ENCODE assay signal across 10 cellular contexts in genomic region chr2:96665083-96665569, GRCh38. TPM values are rescaled to one million over a fixed set of nuclear protein-coding genes. Genes with fewer than 3 reads are reported as not detected.
DNase-seq lines count a peak whose midpoint lies in the region; ATAC-seq, FAIRE-seq and TF ChIP-seq lines count a peak whose summit lies in the region.
"Had no signal": no experiment of that assay in that cellular context is flagged by ENCODE, and none has a peak within 500 bp of the region (broad histone marks: within the 10 kb centered on the region; RNA-seq: fewer than 3 reads in every experiment).

No MANE protein-coding gene starts in this region.

- WGBS in heart left ventricle, 4 donors: 54 to 71% (median 57%) methylated on average over 3 of the region's 3 CpGs

- H3K4me3 ChIP-seq in HCT116 (replicated peaks in 1 of 2; ENCODE audit: low read depth in 1 of 2, low read length in 2 of 2) (no peak overlapping the region), heart left ventricle (no peak overlapping the region)

- no peak overlapping the region for H3K9ac ChIP-seq in HCT116 (ENCODE audit: low read length)

- RAD21 ChIA-PET in HCT116 (lab: Charles Lee; ENCODE audit: low non-redundant PET in 1 of 2, low total read pairs in 2 of 2, uncharacterized antibody in 2 of 2, unreplicated experiment in 2 of 2): no interaction called here

- peak overlapping the region; percentile 42 for H3K27ac ChIP-seq in HCT116 (ENCODE audit: low read depth, low read length)
- peak overlapping the region in 10 of 12 donors; percentile 23 to 64 (median 52) for H3K27ac ChIP-seq in heart left ventricle

- peak; percentile 15 for DNase-seq in HCT116 (ENCODE audit: low read depth, low spot score)
- peak; percentile 66 for DNase-seq in T1000 (lab: John Stamatoyannopoulos, UW)
- peak in 1 of 5 donors; percentile 35 for DNase-seq in heart left ventricle
- DNase-seq in smooth muscle cell of the brain vasculature (ENCODE audit: low read depth, low spot score): peak; percentile 75
- DNase-seq in NCI-H146 (lab: John Stamatoyannopoulos, UW): no peak
- no peak for DNase-seq in COR-L47 (lab: John Stamatoyannopoulos, UW)
- no peak for DNase-seq in D721Med (ENCODE audit: insufficient read length, low spot score)
- DNase-seq in NCI-H748 treated with DMSO at 0.1 percent for 48 hours (lab: John Stamatoyannopoulos, UW): no peak
- DNase-seq: NCI-H2081 treated with DMSO at 0.1 percent for 48 hours; stimulated activated naive CD8-positive, alpha-beta T cell treated with anti-CD3 and anti-CD28 coated beads, Interleukin-15, amount 100 ng/mL, for 72 hours had no signal

- H3K4me1 ChIP-seq in HCT116 (ENCODE audit: control insufficient read depth in 1 of 2, insufficient read depth in 2 of 2, low read length in 2 of 2) (peaks cover 11 to 12% of the 10 kb centered on the region in 2 experiments), heart left ventricle (peaks cover 0 to 17% (median 4%) of the 10 kb centered on the region in 12 donors)

- TF ChIP-seq CTCF in HCT116 (IDR thresholded peaks at IDR 0.05 in 2 of 3, conservative IDR thresholded peaks at IDR 0.05 in 1 of 3; ENCODE audit: borderline replicate concordance in 1 of 3, insufficient read depth in 1 of 3, low read depth in 2 of 3, low read length in 2 of 3) (no peak), heart left ventricle (IDR thresholded peaks at IDR 0.05) (no peak), D721Med (IDR thresholded peaks at IDR 0.05; ENCODE audit: insufficient read depth, missing control alignments) (no peak)

- H3K9me3 ChIP-seq in HCT116 (ENCODE audit: control insufficient read depth in 1 of 2, insufficient read depth in 1 of 2, low read depth in 1 of 2, low read length in 2 of 2): 0 out of 4 replicates have a peak, but pooled peaks cover 0 to 4% of the 10 kb centered on the region in 2 experiments
- peaks cover 0 to 8% (median 0%) of the 10 kb centered on the region in 12 donors for H3K9me3 ChIP-seq in heart left ventricle

- no peak for TF ChIP-seq RAD21 in HCT116 (IDR thresholded peaks at IDR 0.05; ENCODE audit: low read depth)

- POLR2A ChIA-PET in HCT116 (lab: Charles Lee): no interaction called here

- intact Hi-C loops in HCT116 (cut with micrococcal nuclease) (no loop called here), heart left ventricle (cut with DNase I) (no loop called here)

- CTCF ChIA-PET in HCT116 (lab: Charles Lee): interaction anchor here (0.9 kb wide), 1 partner anchor 115 kb away, joined by 3 read pairs; no protein-coding TSS in a partner anchor

- no TSS peak for BruUV-seq in HCT116 (replicated peaks; lab: Mats Ljungman, UMichigan)

- no peak for FAIRE-seq in D721Med (lab: Jason Lieb, UNC)

- no peak for TF ChIP-seq POLR2A in HCT116 (IDR thresholded peaks at IDR 0.05; ENCODE audit: borderline replicate concordance, extremely low read depth, insufficient read depth, insufficient read length)
- no peak for TF ChIP-seq POLR2A in heart left ventricle (IDR thresholded peaks at IDR 0.05)

- no peaks in the 10 kb centered on the region for H4K20me1 ChIP-seq in HCT116 (ENCODE audit: insufficient read depth)

- H3K27me3 ChIP-seq in HCT116 (ENCODE audit: insufficient read depth, low read length): no peaks in the 10 kb centered on the region
- H3K27me3 ChIP-seq in heart left ventricle: no peaks in the 10 kb centered on the region

- ATAC-seq in HCT116: peak; percentile 71
- ATAC-seq in heart left ventricle: peak; percentile 45 to 92 (median 84)
- ATAC-seq: stimulated activated naive CD8-positive, alpha-beta T cell treated with anti-CD3 and anti-CD28 coated beads, Interleukin-15, amount 100 ng/mL, for 72 hours had no signal

- H3K36me3 ChIP-seq in HCT116 (ENCODE audit: control insufficient read depth in 1 of 2, insufficient read depth in 2 of 2, low read length in 2 of 2): no peaks in the 10 kb centered on the region
- no peaks in the 10 kb centered on the region for H3K36me3 ChIP-seq in heart left ventricle

- H3K4me2 ChIP-seq in HCT116 (ENCODE audit: low read length): peak overlapping the region; percentile 51

- H3K79me2 ChIP-seq in HCT116 (ENCODE audit: insufficient read depth, low read length): no peaks in the 10 kb centered on the region

- H3K9me2 ChIP-seq in HCT116 (ENCODE audit: insufficient read depth): no peaks in the 10 kb centered on the region

- H2AFZ ChIP-seq in HCT116 (ENCODE audit: low read depth, low read length, poor library complexity, severe bottlenecking): no peak overlapping the region

TF ChIP-seq in HCT116, 20 proteins besides CTCF, POLR2A, EP300 and RAD21 (continues in another document):
- TF ChIP-seq CBX3 (IDR thresholded peaks at IDR 0.05; ENCODE audit: low read depth): no peak
- 0 out of 2 replicates have a peak, but pooled peaks have one; percentile 14 for TF ChIP-seq ZFX (IDR thresholded peaks at IDR 0.05)
- TF ChIP-seq FOSL1 (IDR thresholded peaks at IDR 0.05; ENCODE audit: low read depth): peak; percentile 58; the same call in 1 of the 2 replicates
- no peak for TF ChIP-seq MAX (IDR thresholded peaks at IDR 0.05)
- no peak for TF ChIP-seq YY1 (IDR thresholded peaks at IDR 0.05; ENCODE audit: extremely low read depth, insufficient replicate concordance, low read depth, low read length)
- no peak for TF ChIP-seq EGR1 (IDR thresholded peaks at IDR 0.05; ENCODE audit: low read depth)
- TF ChIP-seq ELF1 (IDR thresholded peaks at IDR 0.05; ENCODE audit: borderline replicate concordance, low read depth): no peak
- no peak for TF ChIP-seq EZH2 (IDR thresholded peaks at IDR 0.05)
- no peak for TF ChIP-seq POLR2AphosphoS5 (IDR thresholded peaks at IDR 0.05; ENCODE audit: low read depth, low read length)
- TF ChIP-seq REST (IDR thresholded peaks at IDR 0.05; ENCODE audit: low read depth): no peak
- TF ChIP-seq EZH2phosphoT487 (IDR thresholded peaks at IDR 0.05; ENCODE audit: borderline replicate concordance): no peak
- no peak for TF ChIP-seq ZNF274 (IDR thresholded peaks at IDR 0.05; ENCODE audit: low read depth, low read length)
- peak; percentile 66 for TF ChIP-seq CEBPB (IDR thresholded peaks at IDR 0.05; ENCODE audit: low read depth)
- no peak for TF ChIP-seq TCF7L2 (IDR thresholded peaks at IDR 0.05; ENCODE audit: borderline replicate concordance, extremely low read depth, insufficient read depth, insufficient read length)
- no peak for TF ChIP-seq SIN3A (IDR thresholded peaks at IDR 0.05; ENCODE audit: low read depth)
- no peak for TF ChIP-seq ZBTB33 (IDR thresholded peaks at IDR 0.05; ENCODE audit: extremely low read depth, insufficient replicate concordance, low read length)
- no peak for TF ChIP-seq SRF (IDR thresholded peaks at IDR 0.05; ENCODE audit: low read depth)
- peak; percentile 15; the same call in 1 of the 2 replicates for TF ChIP-seq SP1 (IDR thresholded peaks at IDR 0.05; ENCODE audit: low read depth)

RNA-seq across cellular contexts. Expression of gene FER1L5, which starts 22.6 kb away (rescaled TPM):
- total RNA-seq in HCT116 (2021; ENCODE audit: unreplicated experiment): 0.91 TPM
- polyA plus RNA-seq in HCT116 (2012): 0.14 and 0.24 TPM in 2 replicates
- under 1 TPM in 2 of 9 donors, not detected in 7; 0.02 to 0.15 TPM for total RNA-seq in heart left ventricle
- under 1 TPM; 0.01 to 0.11 TPM for polyA plus RNA-seq in heart left ventricle

RNA-seq across cellular contexts. Expression of gene KANSL3, which starts 27.0 kb away (rescaled TPM):
- total RNA-seq in HCT116 (2021; ENCODE audit: unreplicated experiment): 35.8 TPM
- polyA plus RNA-seq in HCT116 (2012): 24.6 and 27.7 TPM in 2 replicates
- 10 to 100 TPM; 22.7 to 38.0 (median 30.7) TPM for total RNA-seq in heart left ventricle
- polyA plus RNA-seq in heart left ventricle: 10 to 100 TPM; 13.8 to 24.0 TPM

Comparison
In these comparisons a context has a peak if more than half of its experiments do, and no peak if none do; other contexts are left out.
1. DNase-seq: peak in HCT116 (single experiment), T1000 (single experiment) and smooth muscle cell of the brain vasculature (single experiment); none in NCI-H146 (single experiment), COR-L47 (single experiment), D721Med (single experiment) and NCI-H748 treated with DMSO at 0.1 percent for 48 hours (single experiment).